In genomic region chr12:47988073-47989022, GRCh38 we compare ENCODE assay signal across 1 cellular context.
TF ChIP-seq lines count a peak whose summit lies in the region.

No MANE protein-coding gene starts in this region.

TF ChIP-seq in IMR-90, 13 proteins besides CTCF, POLR2A, EP300 and RAD21:
- TF ChIP-seq SMC3 (IDR thresholded peaks at IDR 0.05; ENCODE audit: low read depth, low read length): no peak
- TF ChIP-seq ELK1 (IDR thresholded peaks at IDR 0.05; ENCODE audit: borderline replicate concordance, low read depth, low read length): no peak
- TF ChIP-seq CHD1 (IDR thresholded peaks at IDR 0.05; ENCODE audit: low read depth, low read length): no peak
- no peak for TF ChIP-seq CEBPB (IDR thresholded peaks at IDR 0.05; ENCODE audit: low read depth, low read length)
- TF ChIP-seq FOS (IDR thresholded peaks at IDR 0.05; ENCODE audit: low read depth, low read length): no peak
- no peak for TF ChIP-seq MXI1 (IDR thresholded peaks at IDR 0.05; ENCODE audit: borderline replicate concordance, low read depth, low read length)
- no peak for TF ChIP-seq MAZ (IDR thresholded peaks at IDR 0.05; ENCODE audit: borderline replicate concordance, low read depth, low read length)
- TF ChIP-seq NFE2L2 (IDR thresholded peaks at IDR 0.05; ENCODE audit: low read depth, low read length): no peak
- TF ChIP-seq RFX5 (IDR thresholded peaks at IDR 0.05; ENCODE audit: low read depth, low read length): no peak
- no peak for TF ChIP-seq RCOR1 (IDR thresholded peaks at IDR 0.05; ENCODE audit: insufficient replicate concordance, low read length)
- no peak for TF ChIP-seq USF2 (IDR thresholded peaks at IDR 0.05; ENCODE audit: low read depth, low read length)
- TF ChIP-seq MAFK (IDR thresholded peaks at IDR 0.05; ENCODE audit: low read depth, low read length): no peak
- no peak for TF ChIP-seq BHLHE40 (IDR thresholded peaks at IDR 0.05; ENCODE audit: low read depth, low read length)
TF ChIP-seq in IMR-90: peak in this region for 0.
